8 cellular contexts compared by ENCODE assay signal in genomic region chr1:226186124-226187018, GRCh38. TPM values are rescaled to one million over a fixed set of nuclear protein-coding genes. Genes with fewer than 3 reads are reported as not detected.
A peak's percentile ranks its signal among the peaks of the same experiment; 100 is the strongest.
DNase-seq lines count a peak whose midpoint lies in the region; ATAC-seq and TF ChIP-seq lines count a peak whose summit lies in the region.

Gene ACBD3, minus strand, starts transcription at chr1:226186741. Its CDS starts 66 bp downstream, at chr1:226186675.

- H3K9me3 ChIP-seq in heart left ventricle: no peaks in the 10 kb centered on the region

- peaks cover 8% of the 10 kb centered on the region for H3K36me3 Mint-ChIP-seq in type B pancreatic cell

- in situ Hi-C loops in GM13977 (cut with MboI; ENCODE audit: low pct_unique_long_range_greater_than_20kb, low sequenced_read_pairs, unreplicated experiment): loop anchor here (5.0 kb wide), 1 partner anchor 54 kb away; no protein-coding TSS in a partner anchor

- peak; percentile 95 for DNase-seq in GM13977 (ENCODE audit: low spot score)
- DNase-seq in NCI-H146 treated with DMSO at 0.1 percent for 48 hours (lab: John Stamatoyannopoulos, UW; ENCODE audit: unreplicated experiment): peak; percentile 85
- peak; percentile 67 to 89 (median 81) for DNase-seq in T-helper 1 cell
- DNase-seq in heart left ventricle: peak; percentile 90 to 93 (median 91)
- peak; percentile 86 to 98 (median 90) for DNase-seq in posterior cingulate gyrus
- peak; percentile 88 for DNase-seq in type B pancreatic cell (ENCODE audit: extremely low spot score, unreplicated experiment)

- H3K27me3 Mint-ChIP-seq in type B pancreatic cell: no peaks in the 10 kb centered on the region

- H3K27ac Mint-ChIP-seq in type B pancreatic cell: peak within 1 kb of the TSS; percentile 98

- 0 to 1% (median 0%) methylated on average over 46 to 75 of the region's 75 CpGs for WGBS in adipose tissue, 3 donors
- WGBS in heart left ventricle, 4 donors: 0 to 1% (median 0%) methylated on average over 28 to 75 of the region's 75 CpGs

- peak; percentile 93 for ATAC-seq in HG02870 (IDR thresholded peaks at IDR 0.05; ENCODE audit: unreplicated experiment)
- peak; percentile 93 to 98 (median 98) for ATAC-seq in heart left ventricle

- TF ChIP-seq POLR2A in heart left ventricle (IDR thresholded peaks at IDR 0.05): peak; percentile 40 to 81

- TF ChIP-seq CTCF in GM13977 (IDR thresholded peaks at IDR 0.05; ENCODE audit: extremely low read depth, insufficient read depth, missing control alignments) (no peak), heart left ventricle (IDR thresholded peaks at IDR 0.05) (peak in 1 of 12 donors; percentile 24), type B pancreatic cell (conservative IDR thresholded peaks at IDR 0.05) (no peak)

- H3K4me3 ChIP-seq in heart left ventricle: peak within 1 kb of the TSS; percentile 62 to 98 (median 80)

- peaks cover 0 to 4% (median 0%) of the 10 kb centered on the region in 9 donors for H3K36me3 ChIP-seq in heart left ventricle

- H3K27ac ChIP-seq in adipose tissue (ENCODE audit: low read depth, low read length) (peak within 1 kb of the TSS; percentile 57), heart left ventricle (peak within 1 kb of the TSS; percentile 82 to 96 (median 92))

- H3K27me3 ChIP-seq in heart left ventricle: no peaks in the 10 kb centered on the region

- H3K9me3 Mint-ChIP-seq in type B pancreatic cell: no peaks in the 10 kb centered on the region

- peaks cover 29% of the 10 kb centered on the region for H3K4me1 Mint-ChIP-seq in type B pancreatic cell (ENCODE audit: unreplicated experiment)

- intact Hi-C loops in heart left ventricle (cut with DNase I) (loop anchor here in 3 of 10 donors (5.0 kb wide), 2 partner anchors 119 to 124 kb away; partner anchors contain the start of gene H3-3A (in 2 of the 3)), posterior cingulate gyrus (cut with DNase I) (loop anchor here (2.0 to 10.0 kb wide), 2 partner anchors 122 kb away; partner anchors contain the start of genes H3-3A and LIN9)

- H3K4me3 Mint-ChIP-seq in type B pancreatic cell: peak within 1 kb of the TSS; percentile 99

- peaks cover 5 to 47% (median 31%) of the 10 kb centered on the region in 12 donors for H3K4me1 ChIP-seq in heart left ventricle

RNA-seq across cellular contexts. Expression of gene ACBD3, which starts in this region (rescaled TPM):
- 10 to 100 TPM; 12.2 to 27.3 (median 17.9) TPM for polyA plus RNA-seq in adipose tissue
- total RNA-seq in heart left ventricle: 10 to 100 TPM; 23.6 to 39.1 (median 28.4) TPM
- polyA plus RNA-seq in heart left ventricle: 10 to 100 TPM in 1 of 2 donors, 1 to 10 TPM in 1; 9.3 to 24.3 TPM
- 37.4 and 56.9 TPM in 2 replicates for total RNA-seq in type B pancreatic cell (ENCODE audit: low replicate concordance)

Comparison
In these comparisons a context has a peak if more than half of its experiments do, and no peak if none do; other contexts are left out.
1. Peak in every context shown above with its lines: DNase-seq, ATAC-seq, H3K4me3 ChIP-seq and H3K27ac ChIP-seq.